In genomic region chr5:136251502-136251901, GRCh38 we compare ENCODE assay signal across 39 cellular contexts. TPM values are rescaled to one million over a fixed set of nuclear protein-coding genes. Genes with fewer than 3 reads are reported as not detected.
"Had no signal": no experiment of that assay in that cellular context is flagged by ENCODE, and none has a peak within 500 bp of the region (broad histone marks: within the 10 kb centered on the region; RNA-seq: fewer than 3 reads in every experiment).

No MANE protein-coding gene starts in this region.

- H3K9me3 ChIP-seq: body of pancreas, breast epithelium, Peyer's patch had no signal

- H3K27me3 ChIP-seq: body of pancreas, breast epithelium, Peyer's patch had no signal

- ATAC-seq: activated CD8-positive, alpha-beta T cell treated with anti-CD3 and anti-CD28 coated beads for 36 hours; activated T-cell treated with anti-CD3 and anti-CD28 coated beads, Interleukin-2, amount 50 U/mL, for 72 hours; activated T-helper 17 cell treated with anti-CD3 and anti-CD28 coated beads, Interleukin-2, amount 50 U/mL, for 72 hours; body of pancreas; PC-3; Right ventricle myocardium inferior; SK-N-SH treated with all-trans-retinoic acid at 6 μM for 48 hours; T-cell; T-helper 17 cell had no signal

- DNase-seq: activated B cell treated with CpG ODN at 0.5 μM for 24 hours; activated CD4-positive, alpha-beta T cell treated with anti-CD3 and anti-CD28 coated beads, Interleukin-2, amount 10 ng/mL, durations not matched to agents 24 days and 14 days; activated CD4-positive, alpha-beta T cell treated with anti-CD3 and anti-CD28 coated beads, Interleukin-2, amount 50 U/mL, for 4 hours; activated CD8-positive, alpha-beta T cell treated with anti-CD3 and anti-CD28 coated beads for 36 hours; activated effector memory CD4-positive, alpha-beta T cell treated with anti-CD3 and anti-CD28 coated beads, Interleukin-2, amount 50 U/mL, for 16 hours; activated naive CD4-positive, alpha-beta T cell; activated naive CD8-positive, alpha-beta T cell treated with anti-CD3 and anti-CD28 coated beads, Interleukin-2, amount 10 ng/mL, durations not matched to agents 7 days and 5 days; activated T-cell treated with anti-CD3 and anti-CD28 coated beads, Interleukin-2, amount 50 U/mL, for 1 hour; activated T-cell treated with anti-CD3 and anti-CD28 coated beads, Interleukin-2, amount 50 U/mL, for 72 hours; amygdala; body of pancreas; MM.1S; MV-4-11; NCI-H1092; NCI-H1436 treated with DMSO at 0.1 percent for 48 hours; NCI-H187; NCI-H2029 treated with DMSO at 0.1 percent for 48 hours; NCI-H2171 treated with DMSO at 0.1 percent for 48 hours; NCI-H2227 treated with DMSO at 0.1 percent for 48 hours; NCI-H446; NCI-H524 treated with DMSO at 0.1 percent for 48 hours; PC-3; Peyer's patch; SIG-M5; T-cell; T-helper 17 cell; T-helper 9 cell had no signal

- H3K27ac ChIP-seq: body of pancreas, breast epithelium, KMS-11, Peyer's patch, RWPE1, VCaP had no signal

- H3K9ac ChIP-seq: KMS-11 had no signal

- H3K4me2 ChIP-seq: KMS-11 had no signal

- FAIRE-seq: astrocyte had no signal

- H3K4me1 ChIP-seq: body of pancreas, breast epithelium, Peyer's patch had no signal

- H3K36me3 ChIP-seq: breast epithelium, Peyer's patch had no signal

- H3K4me3 ChIP-seq: body of pancreas, breast epithelium, Peyer's patch had no signal

RNA-seq across cellular contexts. Expression of gene SMIM32, which starts 58.5 kb away (rescaled TPM):
- total RNA-seq: activated B cell treated with CpG ODN at 0.5 μM for 24 hours; activated CD4-positive, alpha-beta T cell treated with anti-CD3 and anti-CD28 coated beads, Interleukin-2, amount 10 ng/mL, durations not matched to agents 24 days and 14 days; activated CD8-positive, alpha-beta memory T cell treated with anti-CD3 and anti-CD28 coated beads for 36 hours; activated CD8-positive, alpha-beta T cell treated with anti-CD3 and anti-CD28 coated beads for 36 hours; activated naive CD8-positive, alpha-beta T cell treated with anti-CD3 and anti-CD28 coated beads, Interleukin-2, amount 10 ng/mL, durations not matched to agents 7 days and 5 days; activated T-cell treated with anti-CD3 and anti-CD28 coated beads, Interleukin-2, amount 50 U/mL, for 72 hours; activated T-helper 17 cell treated with anti-CD3 and anti-CD28 coated beads, Interleukin-2, amount 50 U/mL, for 72 hours; breast epithelium; cardiac septum; LHCN-M2; PC-3; Right ventricle myocardium inferior; SK-MEL-5; T-cell; T-helper 17 cell had no signal
